ENCODE assay signal across 35 cellular contexts in the genomic region with DNA sequence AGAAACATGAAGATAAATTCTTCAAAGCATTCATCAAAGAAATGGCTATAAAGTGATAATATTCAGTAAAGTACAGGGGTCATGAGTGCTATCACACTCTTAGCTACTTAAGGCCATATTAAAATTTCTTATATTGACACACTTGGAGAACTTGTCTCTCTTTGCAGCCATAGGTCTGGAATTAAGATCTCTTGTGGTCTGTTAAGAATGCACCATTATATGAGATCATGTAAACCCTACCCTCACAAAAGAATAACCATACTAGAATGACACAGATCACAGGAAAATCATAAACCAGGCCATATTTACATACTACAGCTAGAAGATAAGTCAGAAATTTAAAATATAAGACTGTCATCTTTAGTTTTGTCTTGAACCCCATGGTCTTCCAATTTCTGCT.
"Had no signal": no experiment of that assay in that cellular context is flagged by ENCODE, and none has a peak within 500 bp of the region (broad histone marks: within the 10 kb centered on the region; RNA-seq: fewer than 3 reads in every experiment).

No MANE protein-coding gene starts in this region.

- H3K27me3 ChIP-seq: Peyer's patch had no signal

- ATAC-seq: activated CD4-positive, alpha-beta T cell treated with anti-CD3 and anti-CD28 coated beads for 36 hours; activated CD4-positive, CD25-positive, alpha-beta regulatory T cell treated with anti-CD3 and anti-CD28 coated beads, Interleukin-2, amount 50 U/mL, for 24 hours; activated naive CD4-positive, alpha-beta T cell treated with anti-CD3 and anti-CD28 coated beads, Interleukin-2, amount 50 U/mL, for 72 hours; activated T-cell treated with anti-CD3 and anti-CD28 coated beads, Interleukin-2, amount 50 U/mL, for 4 hours; Right ventricle myocardium inferior had no signal

- H3K36me3 ChIP-seq: adrenal gland, Peyer's patch had no signal

- H3K9me3 ChIP-seq: adrenal gland, Peyer's patch had no signal

- H3K27ac ChIP-seq: adrenal gland, Peyer's patch had no signal

- H3K9me3 Mint-ChIP-seq: activated CD4-positive, alpha-beta T cell treated with anti-CD3 and anti-CD28 coated beads, Interleukin-2, amount 10 ng/mL, durations not matched to agents 7 days and 5 days; activated T-helper 1 cell treated with anti-CD3 and anti-CD28 coated beads, Interleukin-12 subunit alpha, Interleukin-12 subunit beta, Interleukin-2, Interleukin-4 antibody, amounts not matched to agents 30 ng/mL and 10 ng/mL and 1 ng/mL, durations not matched to agents 14 hours and 24 hours and 36 hours; T-helper 1 cell treated with Interleukin-12 subunit alpha and Interleukin-12 subunit beta and Interleukin-4 antibody, amounts not matched to agents 30 μg/mL and 1 μg/mL, for 36 hours; T-helper 2 cell treated with Interferon-gamma antibody and Interleukin-4, amounts not matched to agents 5 μg/mL and 100 μg/mL, for 36 hours had no signal

- H3K4me3 ChIP-seq: adrenal gland, Peyer's patch had no signal

- H3K27ac Mint-ChIP-seq: activated CD4-positive, alpha-beta memory T cell treated with anti-CD3 and anti-CD28 coated beads for 36 hours; activated CD4-positive, alpha-beta T cell treated with anti-CD3 and anti-CD28 coated beads for 36 hours; activated CD4-positive, alpha-beta T cell treated with anti-CD3 and anti-CD28 coated beads, Interleukin-2, amount 10 ng/mL, durations not matched to agents 7 days and 5 days; activated naive CD4-positive, alpha-beta T cell treated with anti-CD3 and anti-CD28 coated beads for 36 hours; activated naive CD4-positive, alpha-beta T cell treated with anti-CD3 and anti-CD28 coated beads, Interleukin-2, amount 50 U/mL, for 72 hours; activated T-helper 1 cell treated with anti-CD3 and anti-CD28 coated beads, Interleukin-12 subunit alpha, Interleukin-12 subunit beta, Interleukin-2, Interleukin-4 antibody, amounts not matched to agents 30 ng/mL and 10 ng/mL and 1 ng/mL, durations not matched to agents 14 hours and 24 hours and 36 hours; T-helper 1 cell treated with Interleukin-12 subunit alpha and Interleukin-12 subunit beta and Interleukin-4 antibody, amounts not matched to agents 30 μg/mL and 1 μg/mL, for 36 hours; T-helper 2 cell treated with Interferon-gamma antibody and Interleukin-4, amounts not matched to agents 5 μg/mL and 100 μg/mL, for 36 hours; WTC11 had no signal

- DNase-seq: activated CD4-positive, alpha-beta memory T cell treated with anti-CD3 and anti-CD28 coated beads for 36 hours; activated CD4-positive, alpha-beta T cell treated with anti-CD3 and anti-CD28 coated beads for 36 hours; activated CD4-positive, alpha-beta T cell treated with anti-CD3 and anti-CD28 coated beads, Interleukin-2, amount 10 ng/mL, durations not matched to agents 7 days and 5 days; activated CD8-positive, alpha-beta memory T cell treated with anti-CD3 and anti-CD28 coated beads, Interleukin-2, amount 50 U/mL, for 4 hours; activated gamma-delta T cell treated with Interleukin-2 at 50 U/mL for 16 hours; activated naive CD4-positive, alpha-beta T cell treated with anti-CD3 and anti-CD28 coated beads for 36 hours; activated T-cell treated with anti-CD3 and anti-CD28 coated beads for 4 hours; activated T-cell treated with anti-CD3 and anti-CD28 coated beads, Interleukin-2, amount 50 U/mL, for 4 hours; adrenal gland; central memory CD4-positive, alpha-beta T cell; Kasumi-1; KG1; MM.1S; MV-4-11; NCI-H1092 treated with DMSO at 0.1 percent for 48 hours; NCI-H187; NCI-H2029 treated with DMSO at 0.1 percent for 48 hours; NCI-H2107; NCI-H2171; NCI-H510A; NCI-H526; NCI-H748 treated with DMSO at 0.1 percent for 48 hours; NK-92 treated with Interleukin-12 subunit alpha and Interleukin-12 subunit beta, amount 100 ng/mL, for 24 hours; Peyer's patch; RPMI8226; SIG-M5 had no signal

- FAIRE-seq: TTC549 had no signal

- H3K4me1 Mint-ChIP-seq: activated CD4-positive, alpha-beta T cell treated with anti-CD3 and anti-CD28 coated beads for 36 hours; activated CD4-positive, alpha-beta T cell treated with anti-CD3 and anti-CD28 coated beads, Interleukin-2, amount 10 ng/mL, durations not matched to agents 7 days and 5 days; WTC11 had no signal

- H3K27me3 Mint-ChIP-seq: activated CD4-positive, alpha-beta memory T cell treated with anti-CD3 and anti-CD28 coated beads for 36 hours; activated CD4-positive, alpha-beta T cell treated with anti-CD3 and anti-CD28 coated beads for 36 hours; activated CD4-positive, alpha-beta T cell treated with anti-CD3 and anti-CD28 coated beads, Interleukin-2, amount 10 ng/mL, durations not matched to agents 7 days and 5 days; brain had no signal

- H3K4me1 ChIP-seq: adrenal gland, Peyer's patch had no signal

- H3K4me3 Mint-ChIP-seq: activated CD4-positive, alpha-beta memory T cell treated with anti-CD3 and anti-CD28 coated beads for 36 hours; activated CD4-positive, alpha-beta T cell treated with anti-CD3 and anti-CD28 coated beads for 36 hours; activated CD4-positive, alpha-beta T cell treated with anti-CD3 and anti-CD28 coated beads, Interleukin-2, amount 10 ng/mL, durations not matched to agents 7 days and 5 days; activated naive CD4-positive, alpha-beta T cell treated with anti-CD3 and anti-CD28 coated beads for 36 hours; activated T-cell treated with anti-CD3 and anti-CD28 coated beads, Interleukin-2, amount 50 U/mL, for 4 hours; activated T-helper 1 cell treated with anti-CD3 and anti-CD28 coated beads, Interleukin-12 subunit alpha, Interleukin-12 subunit beta, Interleukin-2, Interleukin-4 antibody, amounts not matched to agents 30 ng/mL and 10 ng/mL and 1 ng/mL, durations not matched to agents 14 hours and 24 hours and 36 hours; brain; T-helper 1 cell treated with Interleukin-12 subunit alpha and Interleukin-12 subunit beta and Interleukin-4 antibody, amounts not matched to agents 30 μg/mL and 1 μg/mL, for 36 hours; T-helper 2 cell treated with Interferon-gamma antibody and Interleukin-4, amounts not matched to agents 5 μg/mL and 100 μg/mL, for 36 hours; WTC11 had no signal

- H3K36me3 Mint-ChIP-seq: activated CD4-positive, alpha-beta memory T cell treated with anti-CD3 and anti-CD28 coated beads for 36 hours; activated naive CD4-positive, alpha-beta T cell treated with anti-CD3 and anti-CD28 coated beads, Interleukin-2, amount 50 U/mL, for 72 hours; brain; WTC11 had no signal
